Comparison of ENCODE assay signal across 23 cellular contexts in genomic region chr16:31305219-31305618, GRCh38. TPM values are rescaled to one million over a fixed set of nuclear protein-coding genes. Genes with fewer than 3 reads are reported as not detected.
DNase-seq lines count a peak whose midpoint lies in the region; ATAC-seq, FAIRE-seq and TF ChIP-seq lines count a peak whose summit lies in the region.
"Had no signal": no experiment of that assay in that cellular context is flagged by ENCODE, and none has a peak within 500 bp of the region (broad histone marks: within the 10 kb centered on the region; RNA-seq: fewer than 3 reads in every experiment).

No MANE protein-coding gene starts in this region.

- FAIRE-seq in GM12878 (lab: Jason Lieb, UNC), result no peak
- FAIRE-seq: A549, D721Med, G401.6, GM19239 had no signal

- ATAC-seq in natural killer cell treated with Interleukin-12 subunit alpha and Interleukin-12 subunit beta and Interleukin-15 and Interleukin-18, amount 100 ng/mL, for 72 hours, result no peak
- ATAC-seq in natural killer cell, result no peak
- ATAC-seq in GM12878, result no peak
- no peak for ATAC-seq in central memory CD8-positive, alpha-beta T cell (replicated peaks; ENCODE audit: extremely low read depth, poor library complexity, severe bottlenecking)
- ATAC-seq: A549; CD8-positive, alpha-beta T cell had no signal

- H3K4me1 Mint-ChIP-seq in natural killer cell treated with Interleukin-12 subunit alpha and Interleukin-12 subunit beta and Interleukin-15 and Interleukin-18, amount 100 ng/mL, for 72 hours (ENCODE audit: low read depth in 2 of 2), result peaks cover 49 to 52% of the 10 kb centered on the region in 2 donors
- H3K4me1 Mint-ChIP-seq in natural killer cell, result peaks cover 50 to 54% of the 10 kb centered on the region in 2 donors
- H3K4me1 Mint-ChIP-seq in central memory CD8-positive, alpha-beta T cell, result peaks cover 18% of the 10 kb centered on the region

- no peak for DNase-seq in natural killer cell treated with Interleukin-12 subunit alpha and Interleukin-12 subunit beta and Interleukin-15 and Interleukin-18, amount 100 ng/mL, for 72 hours (ENCODE audit: low spot score)
- no peak for DNase-seq in natural killer cell
- no peak for DNase-seq in GM12878 (ENCODE audit: low read depth, low spot score)
- DNase-seq in central memory CD8-positive, alpha-beta T cell (ENCODE audit: low spot score in 2 of 2), result no peak
- DNase-seq in activated gamma-delta T cell (lab: John Stamatoyannopoulos, UW), result no peak
- DNase-seq in SKM-1 treated with dmso at 0.1 percent for 144 hours (lab: John Stamatoyannopoulos, UW; ENCODE audit: unreplicated experiment), result no peak
- no peak for DNase-seq in stimulated activated naive CD4-positive, alpha-beta T cell treated with Interleukin-2 at 50 U/mL for 16 hours (lab: John Stamatoyannopoulos, UW)
- DNase-seq: AML-193; Caco-2; Calu3; CD4-positive, alpha-beta T cell; CD8-positive, alpha-beta T cell; DMS79 treated with DMSO at 0.1 percent for 48 hours; GF-D8 had no signal

- peak overlapping the region; percentile 7 to 95 for H3K27ac Mint-ChIP-seq in natural killer cell treated with Interleukin-12 subunit alpha and Interleukin-12 subunit beta and Interleukin-15 and Interleukin-18, amount 100 ng/mL, for 72 hours
- peak overlapping the region in 1 of 2 donors; percentile 43 for H3K27ac Mint-ChIP-seq in natural killer cell
- H3K27ac Mint-ChIP-seq in central memory CD8-positive, alpha-beta T cell (ENCODE audit: low read depth), result peak overlapping the region; percentile 15
- H3K27ac Mint-ChIP-seq: B cell; CD4-positive, alpha-beta T cell; CD8-positive, alpha-beta T cell had no signal

- H3K9me3 Mint-ChIP-seq in natural killer cell treated with Interleukin-12 subunit alpha and Interleukin-12 subunit beta and Interleukin-15 and Interleukin-18, amount 100 ng/mL, for 72 hours, result no peaks in the 10 kb centered on the region
- no peaks in the 10 kb centered on the region for H3K9me3 Mint-ChIP-seq in natural killer cell
- H3K9me3 Mint-ChIP-seq in central memory CD8-positive, alpha-beta T cell, result no peaks in the 10 kb centered on the region
- H3K9me3 Mint-ChIP-seq: CD4-positive, alpha-beta T cell; CD8-positive, alpha-beta T cell had no signal

- H3K4me3 Mint-ChIP-seq in natural killer cell treated with Interleukin-12 subunit alpha and Interleukin-12 subunit beta and Interleukin-15 and Interleukin-18, amount 100 ng/mL, for 72 hours, result no peak overlapping the region
- H3K4me3 Mint-ChIP-seq in natural killer cell, result no peak overlapping the region
- H3K4me3 Mint-ChIP-seq in central memory CD8-positive, alpha-beta T cell, result no peak overlapping the region
- H3K4me3 Mint-ChIP-seq: B cell; CD4-positive, alpha-beta T cell; CD8-positive, alpha-beta T cell had no signal

- no TSS peak for BruUV-seq in GM12878 (replicated peaks; lab: Mats Ljungman, UMichigan)

- no peaks in the 10 kb centered on the region for H3K9me3 ChIP-seq in GM12878 (replicated peaks; ENCODE audit: control insufficient read depth, insufficient read depth, low read length)
- H3K9me3 ChIP-seq: Caco-2 had no signal

- no peak for TF ChIP-seq EP300 in GM12878 (IDR thresholded peaks at IDR 0.05; ENCODE audit: borderline replicate concordance in 1 of 2, control insufficient read depth in 1 of 2, low read depth in 2 of 2, low read length in 2 of 2)

- peaks cover 2% of the 10 kb centered on the region; the same call in 1 of the 2 replicates for H3K4me1 ChIP-seq in GM12878 (ENCODE audit: control insufficient read depth, insufficient read depth, low read length)
- H3K4me1 ChIP-seq: A549, Caco-2 had no signal

- H3K79me2 ChIP-seq in GM12878 (ENCODE audit: control insufficient read depth, insufficient read depth, low read length), result no peaks in the 10 kb centered on the region

- TF ChIP-seq POLR2A in GM12878 (IDR thresholded peaks at IDR 0.05; ENCODE audit: low read depth, low read length), result no peak

- RAD21 ChIA-PET in GM12878 (lab: Charles Lee; ENCODE audit: unreplicated experiment), result interaction anchor here (2.0 kb wide), 1 partner anchor 77 kb away, joined by 4 read pairs; no protein-coding TSS in a partner anchor

- no peak overlapping the region for H3K4me3 ChIP-seq in GM12878
- H3K4me3 ChIP-seq: A549; BLaER1 treated with 17β-estradiol and CSF1 and Interleukin-3, amounts not matched to agents 10 nM and 100 nM had no signal

- H4K20me1 ChIP-seq in GM12878 (ENCODE audit: control insufficient read depth, insufficient read depth), result no peaks in the 10 kb centered on the region
- H4K20me1 ChIP-seq: BLaER1 treated with 17β-estradiol and CSF1 and Interleukin-3, amounts not matched to agents 10 nM and 100 nM had no signal

- no peaks in the 10 kb centered on the region for H3K27me3 ChIP-seq in GM12878 (replicated peaks in 1 of 2; ENCODE audit: control insufficient read depth in 2 of 2, insufficient read depth in 2 of 2, low read length in 1 of 2)
- H3K27me3 ChIP-seq: BLaER1 treated with 17β-estradiol and CSF1 and Interleukin-3, amounts not matched to agents 10 nM and 100 nM had no signal

- TF ChIP-seq CTCF in natural killer cell (IDR thresholded peaks at IDR 0.05) (no peak), GM12878 (IDR thresholded peaks at IDR 0.05 in 2 of 3, conservative IDR thresholded peaks at IDR 0.05 in 1 of 3; ENCODE audit: control insufficient read depth in 2 of 3, extremely low read depth in 1 of 3, insufficient read depth in 1 of 3, low read depth in 3 of 3, low read length in 3 of 3) (no peak)

- CTCF ChIA-PET in GM12878 (lab: Yijun Ruan, JAX), result interaction anchor here (0.8 to 1.3 kb wide), 4 partner anchors 16 to 363 kb away, joined by 3 to 4 read pairs (median 4); no protein-coding TSS in a partner anchor

- intact Hi-C loops in natural killer cell (cut with micrococcal nuclease) (no loop called here), GM12878 (cut with micrococcal nuclease; ENCODE audit: unreplicated experiment) (no loop called here)

- H3K27me3 Mint-ChIP-seq in natural killer cell treated with Interleukin-12 subunit alpha and Interleukin-12 subunit beta and Interleukin-15 and Interleukin-18, amount 100 ng/mL, for 72 hours, result no peaks in the 10 kb centered on the region
- H3K27me3 Mint-ChIP-seq in natural killer cell (ENCODE audit: low read depth in 2 of 2), result no peaks in the 10 kb centered on the region
- peaks cover 2% of the 10 kb centered on the region for H3K27me3 Mint-ChIP-seq in central memory CD8-positive, alpha-beta T cell
- H3K27me3 Mint-ChIP-seq: B cell had no signal

- H3K9ac ChIP-seq in GM12878 (ENCODE audit: control insufficient read depth, insufficient read depth, low read length), result no peak overlapping the region
- H3K9ac ChIP-seq: BLaER1 treated with 17β-estradiol and CSF1 and Interleukin-3, amounts not matched to agents 10 nM and 100 nM had no signal

- no peak overlapping the region for H3K4me2 ChIP-seq in GM12878 (ENCODE audit: control insufficient read depth, insufficient read depth)
- H3K4me2 ChIP-seq: A549; BLaER1 treated with 17β-estradiol and CSF1 and Interleukin-3, amounts not matched to agents 10 nM and 100 nM had no signal

- SMC1A ChIA-PET in GM12878 (lab: Charles Lee; ENCODE audit: uncharacterized antibody, unreplicated experiment), result interaction anchor here (0.6 to 1.7 kb wide), 4 partner anchors 10 to 115 kb away, joined by 3 to 4 read pairs (median 3); no protein-coding TSS in a partner anchor

- H3K27ac ChIP-seq in GM12878 (ENCODE audit: control insufficient read depth, insufficient read depth), result no peak overlapping the region
- H3K27ac ChIP-seq: 22Rv1; A549; BLaER1 treated with 17β-estradiol and CSF1 and Interleukin-3, amounts not matched to agents 10 nM and 100 nM; C4-2B had no signal

- H2AFZ ChIP-seq in GM12878 (ENCODE audit: control insufficient read depth, low read depth, low read length), result no peak overlapping the region

- peaks cover 13% of the 10 kb centered on the region for H3K36me3 Mint-ChIP-seq in natural killer cell treated with Interleukin-12 subunit alpha and Interleukin-12 subunit beta and Interleukin-15 and Interleukin-18, amount 100 ng/mL, for 72 hours
- peaks cover 14% of the 10 kb centered on the region for H3K36me3 Mint-ChIP-seq in natural killer cell
- H3K36me3 Mint-ChIP-seq in central memory CD8-positive, alpha-beta T cell (ENCODE audit: insufficient read depth), result peaks cover 2% of the 10 kb centered on the region
- H3K36me3 Mint-ChIP-seq: CD8-positive, alpha-beta T cell had no signal

- POLR2A ChIA-PET in GM12878 (lab: Charles Lee), result no interaction called here

- no peaks in the 10 kb centered on the region for H3K36me3 ChIP-seq in GM12878 (ENCODE audit: control insufficient read depth in 2 of 2, insufficient read depth in 2 of 2, low read length in 1 of 2)

- in situ Hi-C loops in GM12878 (cut with MboI), result no loop called here

- TF ChIP-seq RAD21 in GM12878 (IDR thresholded peaks at IDR 0.05; ENCODE audit: insufficient read depth, low read depth, low read length), result no peak

RNA-seq across cellular contexts. Expression of gene ITGAM, which starts 45.4 kb away (rescaled TPM):
- 10 to 100 TPM; 63.9 to 77.8 TPM for total RNA-seq in natural killer cell treated with Interleukin-12 subunit alpha and Interleukin-12 subunit beta and Interleukin-15 and Interleukin-18, amount 100 ng/mL, for 72 hours
- total RNA-seq in natural killer cell, result 100 to 1,000 TPM; 370 to 545 (median 428) TPM
- total RNA-seq in GM12878 (2013; cell fraction: nucleolus; rRNA removed), result 6.8 and 13.2 TPM in 2 replicates
- 17.8 and 19.9 TPM in 2 replicates for total RNA-seq in GM12878 (2014; rRNA removed)
- 9.1 and 9.8 TPM in 2 replicates for total RNA-seq in GM12878 (2014; rRNA removed; fragmentation: Illumina TruSeq; extraction: Trizol)
- total RNA-seq in GM12878 (2021), result 18.3 and 19.0 TPM in 2 replicates
- 1.3 TPM for polyA plus RNA-seq in GM12878 (2011; ENCODE audit: low read depth)
- polyA plus RNA-seq in GM12878 (2011; rRNA removed), result 3.1 and 7.5 TPM in 2 replicates
- polyA plus RNA-seq in GM12878 (2011; cell fraction: cytosol; rRNA removed), result 11.7 and 12.4 TPM in 2 replicates
- 34.7 and 36.1 TPM in 2 replicates for polyA plus RNA-seq in GM12878 (2011; cell fraction: nucleus; rRNA removed)
- polyA plus RNA-seq in GM12878 (2012), result 3.6 and 3.9 TPM in 2 replicates
- polyA plus RNA-seq in GM12878 (2014; fragmentation: Illumina TruSeq; extraction: Trizol), result 7.3 and 14.2 TPM in 2 replicates
- polyA plus RNA-seq in GM12878 (2014; fragmentation: Nextera tagmentation; extraction: Ambion mirVana), result 1 to 10 TPM in 1 of 2 experiments, under 1 TPM in 1; 0.97 to 1.6 TPM
- polyA plus RNA-seq in GM12878 (2014; rRNA removed), result 13.4 and 16.6 TPM in 2 replicates
- polyA plus RNA-seq in GM12878 (2016; fragmentation: Nextera tagmentation; extraction: Ambion mirVana), result 1 to 10 TPM; 3.8 to 4.4 TPM
- 10.2 and 10.3 TPM in 2 replicates for polyA minus RNA-seq in GM12878 (2011; rRNA and poly(A)+ RNA removed)
- 3.1 and 5.0 TPM in 2 replicates for polyA minus RNA-seq in GM12878 (2011; cell fraction: cytosol; rRNA and poly(A)+ RNA removed)
- polyA minus RNA-seq in GM12878 (2011; cell fraction: nucleus; rRNA and poly(A)+ RNA removed), result 7.1 and 10.6 TPM in 2 replicates
- total RNA-seq: Caco-2 had no signal
- polyA plus RNA-seq: BJ had no signal

RNA-seq across cellular contexts. Expression of gene ITGAX, which starts 49.8 kb away (rescaled TPM):
- 100 to 1,000 TPM in 1 of 2 donors, 10 to 100 TPM in 1; 62.1 to 124 TPM for total RNA-seq in natural killer cell treated with Interleukin-12 subunit alpha and Interleukin-12 subunit beta and Interleukin-15 and Interleukin-18, amount 100 ng/mL, for 72 hours
- total RNA-seq in natural killer cell (100 to 1,000 TPM; 224 to 249 (median 233) TPM), GM12878 (2014; rRNA removed) (22.6 and 23.9 TPM in 2 replicates), GM12878 (2014; rRNA removed; fragmentation: Illumina TruSeq; extraction: Trizol) (15.8 and 16.0 TPM in 2 replicates), GM12878 (2021) (30.0 and 37.9 TPM in 2 replicates)
- total RNA-seq in GM12878 (2013; cell fraction: nucleolus; rRNA removed), result 288 and 299 TPM in 2 replicates
- polyA plus RNA-seq in GM12878 (2011; ENCODE audit: low read depth), result 9.6 TPM
- polyA plus RNA-seq in GM12878 (2011; rRNA removed) (11.9 and 19.8 TPM in 2 replicates), GM12878 (2014; fragmentation: Illumina TruSeq; extraction: Trizol) (15.3 and 21.0 TPM in 2 replicates), GM12878 (2014; fragmentation: Nextera tagmentation; extraction: Ambion mirVana) (1 to 10 TPM; 1.6 to 3.2 TPM), GM12878 (2014; rRNA removed) (37.4 and 42.9 TPM in 2 replicates), GM12878 (2016; fragmentation: Nextera tagmentation; extraction: Ambion mirVana) (1 to 10 TPM; 2.0 to 2.7 TPM)
- 16.5 and 19.7 TPM in 2 replicates for polyA plus RNA-seq in GM12878 (2011; cell fraction: cytosol; rRNA removed)
- polyA plus RNA-seq in GM12878 (2011; cell fraction: nucleus; rRNA removed), result 121 and 147 TPM in 2 replicates
- polyA plus RNA-seq in GM12878 (2012), result 11.0 and 15.6 TPM in 2 replicates
- 33.4 and 47.6 TPM in 2 replicates for polyA minus RNA-seq in GM12878 (2011; rRNA and poly(A)+ RNA removed)
- 11.9 and 15.5 TPM in 2 replicates for polyA minus RNA-seq in GM12878 (2011; cell fraction: cytosol; rRNA and poly(A)+ RNA removed)
- 62.6 and 81.1 TPM in 2 replicates for polyA minus RNA-seq in GM12878 (2011; cell fraction: nucleus; rRNA and poly(A)+ RNA removed)
- total RNA-seq: Caco-2 had no signal
- polyA plus RNA-seq: BJ had no signal

Comparison
In these comparisons a context has a peak if more than half of its experiments do, and no peak if none do; other contexts are left out.
1. RNA of gene ITGAM, which starts 45.4 kb away (total RNA-seq): 370 to 545 TPM in natural killer cell; 63.9 to 77.8 TPM in natural killer cell treated with Interleukin-12 subunit alpha and Interleukin-12 subunit beta and Interleukin-15 and Interleukin-18, amount 100 ng/mL, for 72 hours and 6.8 to 19.9 TPM in GM12878; every median in the first group is over 4 times any median in the second.